6 cellular contexts compared by ENCODE assay signal in genomic region chr11:1876361-1877063, GRCh38. TPM values are rescaled to one million over a fixed set of nuclear protein-coding genes. Genes with fewer than 3 reads are reported as not detected.
DNase-seq lines count a peak whose midpoint lies in the region; ATAC-seq and TF ChIP-seq lines count a peak whose summit lies in the region.

No MANE protein-coding gene starts in this region.

- TF ChIP-seq CTCF in BJ (IDR thresholded peaks at IDR 0.05; ENCODE audit: insufficient read depth, low read depth, low read length) (peak; percentile 70), cardiac muscle cell (IDR thresholded peaks at IDR 0.05; ENCODE audit: low read depth, low read length) (peak; percentile 80), uterus (IDR thresholded peaks at IDR 0.05) (peak; percentile 25 to 38 (median 32))

- H3K4me3 ChIP-seq in BJ (ENCODE audit: low read depth, low read length) (no peak overlapping the region), cardiac muscle cell (no peak overlapping the region), uterus (peak overlapping the region in 1 of 2 donors; percentile 13)

- ATAC-seq in GM18517 (IDR thresholded peaks at IDR 0.05; ENCODE audit: unreplicated experiment) = no peak

- H3K36me3 ChIP-seq in BJ (ENCODE audit: control insufficient read depth, insufficient read depth, low read length) (no peaks in the 10 kb centered on the region), cardiac muscle cell (no peaks in the 10 kb centered on the region), uterus (no peaks in the 10 kb centered on the region)

- CTCF ChIA-PET in BJ (lab: Yijun Ruan, JAX) = interaction anchor here (1.0 to 5.4 kb wide), 20 partner anchors 10 to 280 kb away, joined by 3 to 45 read pairs (median 5); partner anchors contain the start of gene TNNI2

- H3K9me3 ChIP-seq in cardiac muscle cell (ENCODE audit: low read depth) (no peaks in the 10 kb centered on the region), uterus (no peaks in the 10 kb centered on the region)

- H3K27me3 ChIP-seq in BJ (ENCODE audit: control insufficient read depth, insufficient read depth, low read length) (no peaks in the 10 kb centered on the region; the same call in 1 of the 2 replicates), cardiac muscle cell (no peaks in the 10 kb centered on the region), uterus (no peaks in the 10 kb centered on the region)

- POLR2A ChIA-PET in BJ (lab: Charles Lee) = no interaction called here

- intact Hi-C loops in uterus (cut with DNase I; ENCODE audit: low total_unique reads) = no loop called here

- TF ChIP-seq POLR2A in uterus (IDR thresholded peaks at IDR 0.05) = no peak

- H3K27ac ChIP-seq in cardiac muscle cell (no peak overlapping the region), uterus (peak overlapping the region; percentile 86 to 89)

- H3K4me1 ChIP-seq in cardiac muscle cell (ENCODE audit: low read depth) (no peaks in the 10 kb centered on the region), uterus (peaks cover 0 to 21% of the 10 kb centered on the region in 2 donors)

- no peak for DNase-seq in BJ (ENCODE audit: low read depth)
- DNase-seq in NCI-H69 (lab: John Stamatoyannopoulos, UW) = peak; percentile 17
- peak; percentile 32 to 81 for DNase-seq in cardiac muscle cell (ENCODE audit: low read depth in 1 of 2, low spot score in 1 of 2)
- DNase-seq in uterus = peak; percentile 80 to 90
- no peak for DNase-seq in inferior parietal cortex (ENCODE audit: extremely low spot score)

RNA-seq across cellular contexts. Expression of gene PRR33, which starts 15.2 kb away (rescaled TPM):
- not detected in 2 replicates for polyA plus RNA-seq in BJ (2011; rRNA removed)
- not detected in 2 replicates for polyA minus RNA-seq in BJ (2011; rRNA and poly(A)+ RNA removed)
- total RNA-seq in cardiac muscle cell = not detected in 2 replicates
- not detected in 2 replicates for polyA plus RNA-seq in cardiac muscle cell
- total RNA-seq in uterus = not detected

RNA-seq across cellular contexts. Expression of gene LSP1, which starts 23.6 kb away (rescaled TPM):
- polyA plus RNA-seq in BJ (2011; rRNA removed) (not detected in 2 replicates), cardiac muscle cell (2.1 and 2.8 TPM in 2 replicates)
- polyA minus RNA-seq in BJ (2011; rRNA and poly(A)+ RNA removed) = not detected in 2 replicates
- total RNA-seq in cardiac muscle cell (not detected in 2 replicates), uterus (100 to 1,000 TPM in 1 of 4 donors, 10 to 100 TPM in 3; 11.2 to 112 (median 25.1) TPM)

RNA-seq across cellular contexts. Expression of gene TNNI2, which starts 37.7 kb away (rescaled TPM):
- polyA plus RNA-seq in BJ (2011; rRNA removed) (not detected in 2 replicates), cardiac muscle cell (1.1 and 2.5 TPM in 2 replicates)
- not detected in 2 replicates for polyA minus RNA-seq in BJ (2011; rRNA and poly(A)+ RNA removed)
- total RNA-seq in cardiac muscle cell (1.8 and 3.9 TPM in 2 replicates), uterus (1 to 10 TPM in 1 of 4 donors, under 1 TPM in 1, not detected in 2; 0.95 to 1.5 TPM)

RNA-seq across cellular contexts. Expression of gene SYT8, which starts 41.7 kb away (rescaled TPM):
- not detected in 2 replicates for polyA plus RNA-seq in BJ (2011; rRNA removed)
- polyA minus RNA-seq in BJ (2011; rRNA and poly(A)+ RNA removed) = not detected in 2 replicates
- not detected in 2 replicates for total RNA-seq in cardiac muscle cell
- not detected in 2 replicates for polyA plus RNA-seq in cardiac muscle cell
- total RNA-seq in uterus = 1 to 10 TPM in 1 of 4 donors, not detected in 3; 2.0 TPM

RNA-seq across cellular contexts. Expression of gene TNNT3, which starts 43.0 kb away (rescaled TPM):
- not detected in 2 replicates for polyA plus RNA-seq in BJ (2011; rRNA removed)
- not detected in 2 replicates for polyA minus RNA-seq in BJ (2011; rRNA and poly(A)+ RNA removed)
- total RNA-seq in cardiac muscle cell = 2.5 and 2.7 TPM in 2 replicates
- polyA plus RNA-seq in cardiac muscle cell = 0.92 and 3.8 TPM in 2 replicates
- total RNA-seq in uterus = 10 to 100 TPM in 2 of 4 donors, 1 to 10 TPM in 1, not detected in 1; 3.2 to 60.6 (median 29.3) TPM

Comparison
In these comparisons a context has a peak if more than half of its experiments do, and no peak if none do; other contexts are left out.
1. DNase-seq: peak in NCI-H69 (single experiment), cardiac muscle cell (2 of 2) and uterus (2 of 2); none in BJ (single experiment) and inferior parietal cortex (single experiment).
2. RNA of gene LSP1, which starts 23.6 kb away (total RNA-seq): 11.2 to 112 TPM in uterus; not detected in cardiac muscle cell; every median in the first group is over 10 times any median in the second.
3. Peak in every context shown above with its lines, with median percentiles within 50 percentile points of each other: CTCF ChIP-seq.